ENCODE assay signal across 1 cellular context in the genomic region with DNA sequence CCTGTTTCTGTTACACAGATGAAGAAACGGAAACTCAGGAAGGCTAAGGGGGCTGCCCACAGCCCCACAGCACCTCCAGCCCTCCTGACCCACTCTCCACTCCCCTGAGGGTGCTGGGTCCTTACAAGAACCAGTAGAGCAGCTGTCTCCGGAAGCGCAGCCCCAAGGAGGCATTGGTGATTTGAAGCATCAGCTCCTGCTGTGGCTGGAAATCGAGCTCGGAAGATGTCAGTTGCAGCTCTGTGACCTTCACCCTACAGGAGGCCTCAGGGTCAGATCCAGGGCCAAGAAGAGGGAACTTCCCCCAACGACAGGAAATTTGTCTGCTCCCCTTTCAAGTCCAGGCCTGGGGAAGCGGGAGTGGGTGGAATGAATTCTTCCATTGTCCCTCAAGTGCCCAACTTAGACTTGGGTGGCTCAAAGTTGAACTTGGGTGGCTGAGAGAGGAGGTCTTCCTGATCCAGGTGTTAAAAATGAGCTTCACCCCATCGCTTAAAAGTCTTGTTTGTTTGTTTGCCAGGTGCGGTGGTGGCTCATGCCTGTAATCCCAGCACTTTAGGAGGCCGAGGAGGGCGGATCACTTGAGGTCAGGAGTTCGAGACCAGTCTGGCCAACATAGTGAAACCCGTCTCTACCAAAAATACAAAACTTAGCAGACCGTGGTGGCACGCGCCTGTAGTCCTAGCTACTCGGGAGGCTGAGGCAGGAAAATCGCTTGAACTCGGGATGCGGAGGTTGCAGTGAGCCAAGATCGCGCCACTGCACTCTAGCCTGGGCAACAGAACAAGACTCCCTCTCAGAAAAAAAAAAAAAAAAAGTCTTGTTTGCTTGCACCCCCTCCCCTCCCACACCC.
TF ChIP-seq lines count a peak whose summit lies in the region.

No MANE protein-coding gene starts in this region.

TF ChIP-seq in H1, 55 proteins besides CTCF, POLR2A, EP300 and RAD21:
- TF ChIP-seq SUZ12 (IDR thresholded peaks at IDR 0.05; ENCODE audit: low read length) (no peak), EGR1 (IDR thresholded peaks at IDR 0.05; ENCODE audit: borderline replicate concordance, low read depth, low read length) (no peak), GTF2F1 (IDR thresholded peaks at IDR 0.05; ENCODE audit: borderline replicate concordance, low read depth, low read length) (no peak), HDAC6 (IDR thresholded peaks at IDR 0.05; ENCODE audit: low read depth, low read length) (no peak), SP1 (IDR thresholded peaks at IDR 0.05; ENCODE audit: low read depth, low read length) (no peak), HDAC2 (IDR thresholded peaks at IDR 0.05; ENCODE audit: borderline replicate concordance in 1 of 2, low read depth in 2 of 2, low read length in 2 of 2) (no peak), SIX5 (IDR thresholded peaks at IDR 0.05; ENCODE audit: low read depth, low read length) (no peak), SP2 (IDR thresholded peaks at IDR 0.05; ENCODE audit: low read length) (no peak), SIRT6 (IDR thresholded peaks at IDR 0.05; ENCODE audit: low read length) (no peak), POU5F1 (IDR thresholded peaks at IDR 0.05; ENCODE audit: low read depth, low read length) (no peak), JUN (IDR thresholded peaks at IDR 0.05; ENCODE audit: low read depth, low read length) (no peak), ASH2L (IDR thresholded peaks at IDR 0.05; ENCODE audit: low read length) (no peak), SRF (IDR thresholded peaks at IDR 0.05; ENCODE audit: low read depth, low read length) (no peak), CBX5 (IDR thresholded peaks at IDR 0.05; ENCODE audit: low read depth, low read length) (no peak), NRF1 (IDR thresholded peaks at IDR 0.05; ENCODE audit: low read depth, low read length) (no peak)
- TF ChIP-seq, protein P1, sequence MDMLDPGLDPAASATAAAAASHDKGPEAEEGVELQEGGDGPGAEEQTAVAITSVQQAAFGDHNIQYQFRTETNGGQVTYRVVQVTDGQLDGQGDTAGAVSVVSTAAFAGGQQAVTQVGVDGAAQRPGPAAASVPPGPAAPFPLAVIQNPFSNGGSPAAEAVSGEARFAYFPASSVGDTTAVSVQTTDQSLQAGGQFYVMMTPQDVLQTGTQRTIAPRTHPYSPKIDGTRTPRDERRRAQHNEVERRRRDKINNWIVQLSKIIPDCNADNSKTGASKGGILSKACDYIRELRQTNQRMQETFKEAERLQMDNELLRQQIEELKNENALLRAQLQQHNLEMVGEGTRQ (IDR thresholded peaks at IDR 0.05; ENCODE audit: low read length): no peak
- TF ChIP-seq, protein P2, sequence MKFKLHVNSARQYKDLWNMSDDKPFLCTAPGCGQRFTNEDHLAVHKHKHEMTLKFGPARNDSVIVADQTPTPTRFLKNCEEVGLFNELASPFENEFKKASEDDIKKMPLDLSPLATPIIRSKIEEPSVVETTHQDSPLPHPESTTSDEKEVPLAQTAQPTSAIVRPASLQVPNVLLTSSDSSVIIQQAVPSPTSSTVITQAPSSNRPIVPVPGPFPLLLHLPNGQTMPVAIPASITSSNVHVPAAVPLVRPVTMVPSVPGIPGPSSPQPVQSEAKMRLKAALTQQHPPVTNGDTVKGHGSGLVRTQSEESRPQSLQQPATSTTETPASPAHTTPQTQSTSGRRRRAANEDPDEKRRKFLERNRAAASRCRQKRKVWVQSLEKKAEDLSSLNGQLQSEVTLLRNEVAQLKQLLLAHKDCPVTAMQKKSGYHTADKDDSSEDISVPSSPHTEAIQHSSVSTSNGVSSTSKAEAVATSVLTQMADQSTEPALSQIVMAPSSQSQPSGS (IDR thresholded peaks at IDR 0.05; ENCODE audit: low read length): no peak
- TF ChIP-seq, protein P3, sequence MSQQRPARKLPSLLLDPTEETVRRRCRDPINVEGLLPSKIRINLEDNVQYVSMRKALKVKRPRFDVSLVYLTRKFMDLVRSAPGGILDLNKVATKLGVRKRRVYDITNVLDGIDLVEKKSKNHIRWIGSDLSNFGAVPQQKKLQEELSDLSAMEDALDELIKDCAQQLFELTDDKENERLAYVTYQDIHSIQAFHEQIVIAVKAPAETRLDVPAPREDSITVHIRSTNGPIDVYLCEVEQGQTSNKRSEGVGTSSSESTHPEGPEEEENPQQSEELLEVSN (IDR thresholded peaks at IDR 0.05): no peak
